Comparison of ENCODE assay signal across 8 cellular contexts in the genomic region with DNA sequence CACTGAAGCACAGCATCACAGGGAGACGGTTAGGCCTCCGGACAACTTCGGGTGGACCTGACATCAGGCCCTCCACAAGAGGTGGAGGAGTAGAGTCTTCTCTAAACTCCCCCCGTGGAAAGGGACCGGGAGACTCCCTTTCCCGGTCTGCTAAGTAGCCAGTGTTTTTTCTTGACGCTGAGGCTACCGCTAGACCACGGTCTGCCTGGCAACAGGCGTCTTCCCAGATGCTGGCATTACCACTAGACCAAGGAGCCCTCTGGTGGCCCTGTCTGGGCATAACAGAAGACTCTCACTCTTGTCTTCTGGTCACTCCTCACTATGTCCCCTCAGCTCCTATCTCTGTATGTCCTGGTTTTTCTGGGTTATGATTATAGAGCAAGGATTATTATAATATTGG.
DNase-seq lines count a peak whose midpoint lies in the region; FAIRE-seq and TF ChIP-seq lines count a peak whose summit lies in the region.
"Not testable (repeated sequence)": the region's sequence is repeated elsewhere in the genome, so short reads cannot be mapped to it uniquely, and the experiment has no call there.

No MANE protein-coding gene starts in this region.

- H3K79me2 ChIP-seq in GM23248 (ENCODE audit: insufficient read depth); PC-9 (ENCODE audit: low read depth): not testable (repeated sequence)

- WGBS in GM23248 (ENCODE audit: low coverage in 1 of 2, low lambda C conversion rate in 2 of 2, missing lambda C conversion rate in 2 of 2), 2 experiments, result 57 to 74% methylated on average over 5 to 7 of the region's 10 CpGs

- POLR2A ChIA-PET in PC-9 (lab: Charles Lee; ENCODE audit: unreplicated experiment), result not testable (repeated sequence)

- not testable (repeated sequence) for H3K9me3 ChIP-seq in GM23248 (ENCODE audit: low read depth); PC-9 (ENCODE audit: insufficient read depth, low read depth); WERI-Rb-1 (ENCODE audit: severe bottlenecking)

- not testable (repeated sequence) for H3K4me3 ChIP-seq in AG09309 (ENCODE audit: control insufficient read depth, low read depth, low read length); GM23248; NB4 (ENCODE audit: low read depth, low read length); PC-9; WERI-Rb-1 (ENCODE audit: low read depth, low read length)

- H3K27me3 ChIP-seq in GM23248 (replicated peaks; ENCODE audit: insufficient read depth); PC-9 (ENCODE audit: insufficient read depth, low read depth): not testable (repeated sequence)
- H3K27me3 ChIP-seq in WERI-Rb-1 (ENCODE audit: insufficient read depth, low read depth, severe bottlenecking), result peaks cover 26% of the 10 kb centered on the region

- not testable (repeated sequence) for H3K36me3 ChIP-seq in GM23248 (ENCODE audit: low read depth); PC-9 (ENCODE audit: low read depth); WERI-Rb-1

- not testable (repeated sequence) for H3K4me2 ChIP-seq in GM23248 (ENCODE audit: unreplicated experiment); PC-9

- TF ChIP-seq CTCF in AG09309 (IDR thresholded peaks at IDR 0.05; ENCODE audit: control insufficient read depth, insufficient read depth, low read depth, low read length, missing control alignments) (peak; percentile 11), NB4 (IDR thresholded peaks at IDR 0.05; ENCODE audit: low read depth, low read length) (peak; percentile 14), PC-9 (conservative IDR thresholded peaks at IDR 0.05) (peak; percentile 56), WERI-Rb-1 (IDR thresholded peaks at IDR 0.05; ENCODE audit: low read depth, low read length) (peak; percentile 55; the same call in 1 of the 2 replicates), chondrocyte (IDR thresholded peaks at IDR 0.05) (peak; percentile 28)

- not testable (repeated sequence) for H3K27ac ChIP-seq in GM23248, PC-9, WERI-Rb-1

- not testable (repeated sequence) for H3K4me3 Mint-ChIP-seq in chondrocyte (ENCODE audit: unreplicated experiment)

- FAIRE-seq in islet of Langerhans (lab: Jason Lieb, UNC), result peak; percentile 13

- H3K4me1 Mint-ChIP-seq in chondrocyte (ENCODE audit: low read depth), result not testable (repeated sequence)

- CTCF ChIA-PET in PC-9 (lab: Charles Lee), result not testable (repeated sequence)

- not testable (repeated sequence) for H3K9me2 ChIP-seq in GM23248 (ENCODE audit: insufficient read depth); PC-9 (ENCODE audit: insufficient read depth)

- intact Hi-C loops in PC-9 (cut with micrococcal nuclease; ENCODE audit: unreplicated experiment), result loop anchor here (5.0 kb wide), 1 partner anchor 1839 kb away; no protein-coding TSS in a partner anchor

- BruUV-seq in PC-9 (replicated peaks; lab: Mats Ljungman, UMichigan), result not testable (repeated sequence)

- H4K20me1 ChIP-seq in GM23248 (ENCODE audit: insufficient read depth); PC-9 (ENCODE audit: insufficient read depth): not testable (repeated sequence)

- peaks cover 48% of the 10 kb centered on the region for H3K9me3 Mint-ChIP-seq in chondrocyte (ENCODE audit: low read depth)

- H3K27me3 Mint-ChIP-seq in chondrocyte (ENCODE audit: low read depth), result not testable (repeated sequence)

- in situ Hi-C loops in GM23248 (cut with MboI), result not testable (repeated sequence)

- not testable (repeated sequence) for TF ChIP-seq POLR2A in NB4 (IDR thresholded peaks at IDR 0.05; ENCODE audit: extremely low read depth, insufficient read length)

- not testable (repeated sequence) for H3F3A ChIP-seq in GM23248 (ENCODE audit: insufficient read depth); PC-9 (ENCODE audit: insufficient read depth, low read depth)

- H2AFZ ChIP-seq in GM23248, PC-9: not testable (repeated sequence)

- not testable (repeated sequence) for H3K36me3 Mint-ChIP-seq in chondrocyte (ENCODE audit: low read depth)

- H3K9ac ChIP-seq in GM23248, result not testable (repeated sequence)

- not testable (repeated sequence) for DNase-seq in AG09309 (ENCODE audit: low read depth); chondrocyte (ENCODE audit: low spot score)
- DNase-seq in GM23248 (peak; percentile 0), NB4 (ENCODE audit: low read depth) (peak; percentile 3), PC-9 (peak in 1 of 2 experiments; percentile 28), WERI-Rb-1 (peak; percentile 48)
- DNase-seq in stimulated activated CD8-positive, alpha-beta memory T cell treated with anti-CD3 and anti-CD28 coated beads, Interleukin-4, amount 100 ng/mL, for 48 hours, result peak; percentile 17

- not testable (repeated sequence) for H3K4me1 ChIP-seq in GM23248 (ENCODE audit: insufficient read depth); PC-9 (replicated peaks; ENCODE audit: insufficient read depth)

- not testable (repeated sequence) for H3K27ac Mint-ChIP-seq in chondrocyte (ENCODE audit: unreplicated experiment)
